In genomic region chr16:964696-965395, GRCh38 we compare ENCODE assay signal across 8 cellular contexts. TPM values are rescaled to one million over a fixed set of nuclear protein-coding genes. Genes with fewer than 3 reads are reported as not detected.
A peak's percentile ranks its signal among the peaks of the same experiment; 100 is the strongest.
DNase-seq lines count a peak whose midpoint lies in the region; ATAC-seq lines count a peak whose summit lies in the region.

No MANE protein-coding gene starts in this region.

- peak; percentile 93 for DNase-seq in LHCN-M2 (ENCODE audit: low read depth)
- peak; percentile 52 to 55 for DNase-seq in activated CD4-positive, alpha-beta T cell treated with anti-CD3 and anti-CD28 coated beads, Interleukin-2, amount 50 U/mL, for 24 hours (ENCODE audit: low read depth in 1 of 2, low spot score in 1 of 2)
- peak; percentile 20 for DNase-seq in foreskin melanocyte
- DNase-seq in stimulated activated CD4-positive, alpha-beta T cell treated with anti-CD3 and anti-CD28 coated beads, Interleukin-2, amount 100 ng/mL, for 24 hours, result peak; percentile 68 to 75

- ATAC-seq in HG02759 (IDR thresholded peaks at IDR 0.05; ENCODE audit: unreplicated experiment) (no peak), GM21723 (IDR thresholded peaks at IDR 0.05; ENCODE audit: unreplicated experiment) (no peak), GM21390 (IDR thresholded peaks at IDR 0.05; ENCODE audit: unreplicated experiment) (no peak), GM21529 (IDR thresholded peaks at IDR 0.05; ENCODE audit: unreplicated experiment) (no peak)

RNA-seq across cellular contexts. Expression of gene LMF1, which starts 5.9 kb away (rescaled TPM):
- 21.1 and 29.9 TPM in 2 replicates for total RNA-seq in LHCN-M2 (2014; rRNA removed)
- 15.5 TPM for polyA plus RNA-seq in LHCN-M2 (2012)

RNA-seq across cellular contexts. Expression of gene SOX8, which starts 16.7 kb away (rescaled TPM):
- total RNA-seq in LHCN-M2 (2014; rRNA removed), result 5.7 and 23.1 TPM in 2 replicates
- polyA plus RNA-seq in LHCN-M2 (2012), result 0.63 TPM

Comparison
In these comparisons a context has a peak if more than half of its experiments do, and no peak if none do; other contexts are left out.
1. DNase-seq: peak in every context shown above with its lines; median percentile 93 in LHCN-M2; 72 in stimulated activated CD4-positive, alpha-beta T cell treated with anti-CD3 and anti-CD28 coated beads, Interleukin-2, amount 100 ng/mL, for 24 hours; 54 in activated CD4-positive, alpha-beta T cell treated with anti-CD3 and anti-CD28 coated beads, Interleukin-2, amount 50 U/mL, for 24 hours; 20 in foreskin melanocyte.